20 cellular contexts compared by ENCODE assay signal in the genomic region with DNA sequence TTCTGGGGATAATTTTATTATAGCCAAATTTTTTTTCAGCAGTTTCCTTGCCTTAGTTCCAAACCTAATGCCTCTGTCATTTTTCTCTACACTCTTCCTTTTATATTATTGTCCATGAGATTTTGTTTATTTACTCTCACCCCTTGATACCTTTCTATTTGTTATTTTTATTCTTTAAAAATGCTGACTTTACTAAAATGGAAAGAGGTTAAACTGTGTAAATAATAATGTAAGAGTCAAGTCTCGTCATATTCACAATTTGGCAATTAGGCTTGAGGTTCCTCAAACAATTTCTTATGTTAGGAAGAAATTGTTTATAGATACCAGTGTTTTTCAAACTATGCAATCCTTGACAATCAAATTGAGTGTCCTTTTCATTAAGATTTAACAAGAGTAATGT.
DNase-seq lines count a peak whose midpoint lies in the region; ATAC-seq, FAIRE-seq and TF ChIP-seq lines count a peak whose summit lies in the region.
"Had no signal": no experiment of that assay in that cellular context is flagged by ENCODE, and none has a peak within 500 bp of the region (broad histone marks: within the 10 kb centered on the region; RNA-seq: fewer than 3 reads in every experiment).

No MANE protein-coding gene starts in this region.

- no peak overlapping the region for H2BK20ac ChIP-seq in H1 (ENCODE audit: low read length)

- H3K56ac ChIP-seq in H1 (replicated peaks; ENCODE audit: insufficient read length, low read depth, low read length): no peak overlapping the region

- H3K27me3 ChIP-seq in KMS-11 (ENCODE audit: insufficient read depth, low read depth) (no peaks in the 10 kb centered on the region), H1 (replicated peaks in 1 of 4; ENCODE audit: control insufficient read depth in 3 of 4, extremely low read depth in 1 of 4, insufficient read depth in 3 of 4, low read length in 3 of 4) (no peaks in the 10 kb centered on the region)
- H3K27me3 ChIP-seq: BE2C; BLaER1 treated with 17β-estradiol and CSF1 and Interleukin-3, amounts not matched to agents 10 nM and 100 nM had no signal

- no peaks in the 10 kb centered on the region for H3K36me3 ChIP-seq in KMS-11 (ENCODE audit: insufficient read depth)
- H3K36me3 ChIP-seq in H1 (ENCODE audit: control insufficient read depth in 2 of 4, insufficient read depth in 4 of 4, low read length in 3 of 4): no peaks in the 10 kb centered on the region
- H3K36me3 ChIP-seq: BE2C; BLaER1 treated with 17β-estradiol and CSF1 and Interleukin-3, amounts not matched to agents 10 nM and 100 nM had no signal

- no peak overlapping the region for H3K27ac ChIP-seq in A549
- no peak overlapping the region for H3K27ac ChIP-seq in KMS-11
- no peak overlapping the region for H3K27ac ChIP-seq in H1 (ENCODE audit: low read depth, low read length)

- H4K8ac ChIP-seq in H1 (ENCODE audit: extremely low read depth, insufficient read depth, low read length): no peak overlapping the region

- peaks cover 6% of the 10 kb centered on the region; the same call in 1 of the 3 replicates for H3K4me1 ChIP-seq in A549
- peaks cover 70% of the 10 kb centered on the region for H3K4me1 ChIP-seq in KMS-11 (ENCODE audit: low read depth, poor library complexity, severe bottlenecking)
- peaks cover 0 to 4% (median 0%) of the 10 kb centered on the region in 4 experiments; a peak in 1 of 7 replicates for H3K4me1 ChIP-seq in H1 (replicated peaks in 1 of 4; ENCODE audit: control insufficient read depth in 3 of 4, insufficient read depth in 4 of 4, low read length in 3 of 4)

- no peak overlapping the region for H4K5ac ChIP-seq in H1 (ENCODE audit: insufficient read length, low read depth, low read length)

- no peak overlapping the region for H2BK5ac ChIP-seq in H1 (ENCODE audit: low read depth, low read length)

- no peak overlapping the region for H3K23ac ChIP-seq in H1 (ENCODE audit: insufficient read length)

- no peak for TF ChIP-seq CTCF in A549 (IDR thresholded peaks at IDR 0.05)
- TF ChIP-seq CTCF in KMS-11 (conservative IDR thresholded peaks at IDR 0.05; ENCODE audit: low read depth, low read length): no peak
- TF ChIP-seq CTCF in H1 (IDR thresholded peaks at IDR 0.05; ENCODE audit: control extremely low read depth in 1 of 3, insufficient read depth in 1 of 3, low read depth in 1 of 3, low read length in 3 of 3): no peak

- H3K9ac ChIP-seq in KMS-11 (no peak overlapping the region), H1 (replicated peaks in 1 of 4; ENCODE audit: extremely low read depth in 1 of 4, low read depth in 3 of 4, low read length in 3 of 4) (no peak overlapping the region)
- H3K9ac ChIP-seq: BLaER1 treated with 17β-estradiol and CSF1 and Interleukin-3, amounts not matched to agents 10 nM and 100 nM had no signal

- H3K4me2 ChIP-seq in A549 (no peak overlapping the region), KMS-11 (peak overlapping the region; percentile 65; the same call in 1 of the 2 replicates), H1 (ENCODE audit: insufficient read depth in 1 of 2, low read depth in 2 of 2, low read length in 2 of 2) (no peak overlapping the region)
- H3K4me2 ChIP-seq: BLaER1 treated with 17β-estradiol and CSF1 and Interleukin-3, amounts not matched to agents 10 nM and 100 nM had no signal

- H3K79me1 ChIP-seq in H1 (ENCODE audit: low read depth, low read length): no peaks in the 10 kb centered on the region

- TF ChIP-seq POLR2A in A549 (IDR thresholded peaks at IDR 0.05; ENCODE audit: low read length): no peak
- TF ChIP-seq POLR2A in H1 (IDR thresholded peaks at IDR 0.05; ENCODE audit: control extremely low read depth in 1 of 2, low read depth in 2 of 2, low read length in 2 of 2): no peak

- no peaks in the 10 kb centered on the region for H4K20me1 ChIP-seq in KMS-11 (ENCODE audit: insufficient read depth)
- H4K20me1 ChIP-seq in H1 (replicated peaks in 1 of 2; ENCODE audit: control insufficient read depth in 1 of 2, insufficient read depth in 2 of 2, low read length in 2 of 2): no peaks in the 10 kb centered on the region
- H4K20me1 ChIP-seq: BLaER1 treated with 17β-estradiol and CSF1 and Interleukin-3, amounts not matched to agents 10 nM and 100 nM had no signal

- H3K23me2 ChIP-seq in H1 (ENCODE audit: low read depth, low read length): no peaks in the 10 kb centered on the region

- no peak overlapping the region for H2BK12ac ChIP-seq in H1 (ENCODE audit: low read depth, low read length)

- H3K14ac ChIP-seq in H1 (ENCODE audit: insufficient read length): no peak overlapping the region

- H3K9me3 ChIP-seq in A549 (peaks cover 9% of the 10 kb centered on the region; the same call in 1 of the 3 replicates), H1 (ENCODE audit: insufficient read depth in 2 of 2, low read depth in 1 of 2, low read length in 1 of 2) (no peaks in the 10 kb centered on the region)
- H3K9me3 ChIP-seq: BE2C had no signal

- CTCF ChIA-PET in A549 (lab: Yijun Ruan, JAX): no interaction called here
- CTCF ChIA-PET in H1 (lab: Charles Lee; ENCODE audit: partially characterized antibody): no interaction called here

- H3K4me3 ChIP-seq in A549 (no peak overlapping the region), KMS-11 (IDR thresholded peaks at IDR 0.05; ENCODE audit: insufficient read depth, low read depth, low read length) (no peak overlapping the region), H1 (ENCODE audit: extremely low read depth in 1 of 4, insufficient read depth in 2 of 4, low read depth in 3 of 4, low read length in 4 of 4) (no peak overlapping the region)
- H3K4me3 ChIP-seq: BLaER1 treated with 17β-estradiol and CSF1 and Interleukin-3, amounts not matched to agents 10 nM and 100 nM; GM12878 had no signal

- H3K79me2 ChIP-seq in KMS-11 (ENCODE audit: insufficient read depth, low read depth) (no peaks in the 10 kb centered on the region), H1 (ENCODE audit: control insufficient read depth in 1 of 2, insufficient read depth in 2 of 2, low read length in 2 of 2) (no peaks in the 10 kb centered on the region)

- TF ChIP-seq RAD21 in A549 (conservative IDR thresholded peaks at IDR 0.05 in 1 of 2, IDR thresholded peaks at IDR 0.05 in 1 of 2): no peak
- no peak for TF ChIP-seq RAD21 in H1 (IDR thresholded peaks at IDR 0.05 in 1 of 2, conservative IDR thresholded peaks at IDR 0.05 in 1 of 2; ENCODE audit: low read depth in 2 of 2, low read length in 2 of 2)

- POLR2A ChIA-PET in A549 (lab: Yijun Ruan, JAX): no interaction called here
- POLR2A ChIA-PET in H1 (lab: Charles Lee; ENCODE audit: partially characterized antibody): interaction anchor here (0.6 kb wide), 1 partner anchor 1372 kb away, joined by 4 read pairs; no protein-coding TSS in a partner anchor

- H2AFZ ChIP-seq in KMS-11 (ENCODE audit: low read depth) (no peak overlapping the region), H1 (ENCODE audit: low read length) (no peak overlapping the region)

- ATAC-seq in A549: no peak
- no peak for ATAC-seq in HG03442 (IDR thresholded peaks at IDR 0.05; ENCODE audit: unreplicated experiment)
- ATAC-seq: GM12878 had no signal

- no peak overlapping the region for H3K4ac ChIP-seq in H1 (replicated peaks; ENCODE audit: insufficient read length, low read depth, low read length)

- no peak overlapping the region for H2BK120ac ChIP-seq in H1 (replicated peaks; ENCODE audit: low read depth, low read length)

- no peak overlapping the region for H4K91ac ChIP-seq in H1 (replicated peaks; ENCODE audit: insufficient read length, low read length)

- no peak overlapping the region for H3K18ac ChIP-seq in H1 (ENCODE audit: extremely low read depth, low read length)

- no peak for TF ChIP-seq EP300 in A549 (IDR thresholded peaks at IDR 0.05)
- TF ChIP-seq EP300 in H1 (IDR thresholded peaks at IDR 0.05; ENCODE audit: borderline replicate concordance in 1 of 2, low read depth in 2 of 2, low read length in 2 of 2): no peak

- FAIRE-seq in A549 (lab: Jason Lieb, UNC) (no peak), RCC 7860 (lab: Jason Lieb, UNC) (peak; percentile 23), H1 (lab: Jason Lieb, UNC) (no peak)
- FAIRE-seq: GM12878 had no signal

- DNase-seq in A549 (ENCODE audit: low read depth in 1 of 2, low spot score in 1 of 2): no peak
- DNase-seq in RCC 7860 (ENCODE audit: low spot score): no peak
- no peak for DNase-seq in H1 (ENCODE audit: low read depth in 1 of 2, low spot score in 2 of 2)
- no peak for DNase-seq in NCI-H128 (lab: John Stamatoyannopoulos, UW; ENCODE audit: unreplicated experiment)
- no peak for DNase-seq in NCI-H1417 (lab: John Stamatoyannopoulos, UW)
- DNase-seq: AML-193; BE2C; CD4-positive, alpha-beta T cell; CD8-positive, alpha-beta memory T cell; DMS 273 treated with DMSO at 0.1 percent for 48 hours; DMS79; EL; GDM1; GOT3; H7; HCEC 1CT had no signal

- WGBS in A549 (ENCODE audit: missing lambda C conversion rate): 67% methylated on average over 1 of the region's 1 CpG
- 95% methylated on average over 1 of the region's 1 CpG; no CpG with 5 or more reads in 1 of the 2 experiments for WGBS in H1 (ENCODE audit: extremely low coverage in 1 of 2, insufficient coverage in 1 of 2, insufficient read length in 1 of 2, insufficient replicate concordance in 2 of 2, low coverage in 1 of 2, low lambda C conversion rate in 2 of 2, missing lambda C conversion rate in 1 of 2), 2 experiments

- no peak overlapping the region for H2BK15ac ChIP-seq in H1 (ENCODE audit: low read length)

- H2AK5ac ChIP-seq in H1 (ENCODE audit: low read depth, low read length): no peak overlapping the region

TF ChIP-seq in A549, 52 proteins besides CTCF, POLR2A, EP300 and RAD21:
- TF ChIP-seq CHD4 (IDR thresholded peaks at IDR 0.05; ENCODE audit: borderline replicate concordance): no peak
- TF ChIP-seq MAFK (IDR thresholded peaks at IDR 0.05; ENCODE audit: partially characterized antibody): peak; percentile 92

TF ChIP-seq in H1, 55 proteins besides CTCF, POLR2A, EP300 and RAD21:
- no peak for TF ChIP-seq SIN3A (conservative IDR thresholded peaks at IDR 0.05 in 1 of 2, IDR thresholded peaks at IDR 0.05 in 1 of 2; ENCODE audit: low read depth in 1 of 2, low read length in 2 of 2)
- peak; percentile 65; the same call in 1 of the 2 replicates for TF ChIP-seq MAFK (IDR thresholded peaks at IDR 0.05; ENCODE audit: low read depth, low read length)
TF ChIP-seq in H1: peak in this region for 1.
